In genomic region chr12:52032797-52033505, GRCh38 we compare ENCODE assay signal across 1 cellular context.
TF ChIP-seq lines count a peak whose summit lies in the region.

No MANE protein-coding gene starts in this region.

TF ChIP-seq in HepG2, 621 proteins besides CTCF, POLR2A, EP300 and RAD21 (continued from another document and continues in another):
- TF ChIP-seq ZBTB40 (IDR thresholded peaks at IDR 0.05) = no peak
- no peak for TF ChIP-seq ZBTB40 (CRISPR knock-in tag; IDR thresholded peaks at IDR 0.05)
- TF ChIP-seq PCBP2 (optimal IDR thresholded peaks at IDR 0.05; ENCODE audit: low read depth, low read length, poor library complexity, severe bottlenecking) = no peak
- TF ChIP-seq ZNF777 (CRISPR knock-in tag; IDR thresholded peaks at IDR 0.05) = peak; percentile 63
- TF ChIP-seq KAT8 (CRISPR knock-in tag; IDR thresholded peaks at IDR 0.05) = peak; percentile 43
- TF ChIP-seq ATF7-NPFF (CRISPR knock-in tag; IDR thresholded peaks at IDR 0.05; ENCODE audit: low read depth) = 0 out of 2 replicates have a peak, but pooled peaks have one; percentile 30
- peak; percentile 41; the same call in 1 of the 2 replicates for TF ChIP-seq ZFP91 (CRISPR knock-in tag; IDR thresholded peaks at IDR 0.05; ENCODE audit: borderline replicate concordance)
- peak; percentile 17 for TF ChIP-seq PTBP1 (IDR thresholded peaks at IDR 0.05; ENCODE audit: low read depth, low read length, poor library complexity, severe bottlenecking)
- no peak for TF ChIP-seq MNT (IDR thresholded peaks at IDR 0.05)
- TF ChIP-seq ARID5B (CRISPR knock-in tag; IDR thresholded peaks at IDR 0.05) = peak; percentile 65
- 0 out of 2 replicates have a peak, but pooled peaks have one; percentile 48 for TF ChIP-seq PHF8 (CRISPR knock-in tag; IDR thresholded peaks at IDR 0.05)
- 0 out of 2 replicates have a peak, but pooled peaks have one; percentile 24 for TF ChIP-seq KLF6 (CRISPR knock-in tag; IDR thresholded peaks at IDR 0.05)
- no peak for TF ChIP-seq E2F1 (CRISPR knock-in tag; IDR thresholded peaks at IDR 0.05)
- 0 out of 2 replicates have a peak, but pooled peaks have one; percentile 23 for TF ChIP-seq SPEN (CRISPR knock-in tag; IDR thresholded peaks at IDR 0.05; ENCODE audit: low read depth)
- TF ChIP-seq PRMT3 (CRISPR knock-in tag; IDR thresholded peaks at IDR 0.05; ENCODE audit: borderline replicate concordance, low read depth) = no peak
- 0 out of 2 replicates have a peak, but pooled peaks have one; percentile 42 for TF ChIP-seq THAP11 (CRISPR knock-in tag; IDR thresholded peaks at IDR 0.05)
- TF ChIP-seq BHLHE40 (IDR thresholded peaks at IDR 0.05; ENCODE audit: low read length) = no peak
- TF ChIP-seq ZNF33A (CRISPR knock-in tag; IDR thresholded peaks at IDR 0.05; ENCODE audit: borderline replicate concordance) = no peak
- peak; percentile 89 for TF ChIP-seq HMGXB3 (CRISPR knock-in tag; IDR thresholded peaks at IDR 0.05; ENCODE audit: borderline replicate concordance)
- TF ChIP-seq ETV5 (CRISPR knock-in tag; IDR thresholded peaks at IDR 0.05; ENCODE audit: borderline replicate concordance) = peak; percentile 89
- no peak for TF ChIP-seq JARID2 (CRISPR knock-in tag; IDR thresholded peaks at IDR 0.05; ENCODE audit: insufficient replicate concordance)
- TF ChIP-seq ZNF580 (CRISPR knock-in tag; IDR thresholded peaks at IDR 0.05; ENCODE audit: borderline replicate concordance, low read depth) = peak; percentile 52; the same call in 1 of the 2 replicates
- TF ChIP-seq PITX1 (CRISPR knock-in tag; IDR thresholded peaks at IDR 0.05) = no peak
- TF ChIP-seq NCOA5 (CRISPR knock-in tag; IDR thresholded peaks at IDR 0.05) = no peak
- TF ChIP-seq ZFP62 (CRISPR knock-in tag; IDR thresholded peaks at IDR 0.05) = no peak
- TF ChIP-seq SALL1 (CRISPR knock-in tag; IDR thresholded peaks at IDR 0.05) = peak; percentile 39; the same call in 1 of the 2 replicates
- TF ChIP-seq ELF3 (CRISPR knock-in tag; IDR thresholded peaks at IDR 0.05) = peak; percentile 40; the same call in 1 of the 2 replicates
- TF ChIP-seq ZNF598 (CRISPR knock-in tag; IDR thresholded peaks at IDR 0.05; ENCODE audit: borderline replicate concordance) = no peak
- TF ChIP-seq ZNF205 (CRISPR knock-in tag; IDR thresholded peaks at IDR 0.05) = no peak
- 0 out of 2 replicates have a peak, but pooled peaks have one; percentile 9 for TF ChIP-seq ZNF235 (CRISPR knock-in tag; IDR thresholded peaks at IDR 0.05; ENCODE audit: borderline replicate concordance)
- TF ChIP-seq NR2F2 (IDR thresholded peaks at IDR 0.05; ENCODE audit: borderline replicate concordance, low read depth) = no peak
- TF ChIP-seq MIXL1 (CRISPR knock-in tag; IDR thresholded peaks at IDR 0.05) = no peak
- no peak for TF ChIP-seq HNF4G (IDR thresholded peaks at IDR 0.05; ENCODE audit: borderline replicate concordance, low read depth, low read length)
- 0 out of 2 replicates have a peak, but pooled peaks have one; percentile 43 for TF ChIP-seq HNF4G (CRISPR knock-in tag; IDR thresholded peaks at IDR 0.05; ENCODE audit: borderline replicate concordance, low read depth)
- peak; percentile 41; the same call in 1 of the 2 replicates for TF ChIP-seq ZMAT3 (CRISPR knock-in tag; conservative IDR thresholded peaks at IDR 0.05)
- peak; percentile 26; the same call in 1 of the 2 replicates for TF ChIP-seq MED1 (CRISPR knock-in tag; IDR thresholded peaks at IDR 0.05)
